Comparison of ENCODE assay signal across 12 cellular contexts in genomic region chrX:112058255-112058654, GRCh38. TPM values are rescaled to one million over a fixed set of nuclear protein-coding genes. Genes with fewer than 3 reads are reported as not detected.
"Had no signal": no experiment of that assay in that cellular context is flagged by ENCODE, and none has a peak within 500 bp of the region (broad histone marks: within the 10 kb centered on the region; RNA-seq: fewer than 3 reads in every experiment).

No MANE protein-coding gene starts in this region.

- H3K27ac ChIP-seq: breast epithelium, right atrium auricular region had no signal

- H3K36me3 ChIP-seq: breast epithelium, right atrium auricular region had no signal

- H3K27me3 ChIP-seq: right atrium auricular region had no signal

- DNase-seq: activated CD4-positive, alpha-beta T cell treated with anti-CD3 and anti-CD28 coated beads, Interleukin-2, amount 10 ng/mL, durations not matched to agents 7 days and 5 days; activated CD4-positive, CD25-positive, alpha-beta regulatory T cell; activated T-cell treated with anti-CD3 and anti-CD28 coated beads for 4 hours; amygdala; natural killer cell; posterior cingulate gyrus; small intestine; T-helper 2 cell had no signal

- ATAC-seq: activated T-helper 17 cell treated with anti-CD3 and anti-CD28 coated beads, Interleukin-2, amount 50 U/mL, for 72 hours; natural killer cell had no signal

- H3K4me1 ChIP-seq: breast epithelium, right atrium auricular region had no signal

- H3K4me3 ChIP-seq: breast epithelium, right atrium auricular region had no signal

RNA-seq across cellular contexts. Expression of gene TRPC5, which starts 24.3 kb away (rescaled TPM):
- polyA plus RNA-seq: small intestine had no signal

RNA-seq across cellular contexts. Expression of gene RTL4, which starts 24.6 kb away (rescaled TPM):
- polyA plus RNA-seq: small intestine, thymus had no signal
